17 cellular contexts compared by ENCODE assay signal in genomic region chr3:151283387-151283786, GRCh38. TPM values are rescaled to one million over a fixed set of nuclear protein-coding genes. Genes with fewer than 3 reads are reported as not detected.
DNase-seq lines count a peak whose midpoint lies in the region; ATAC-seq and TF ChIP-seq lines count a peak whose summit lies in the region.
"Had no signal": no experiment of that assay in that cellular context is flagged by ENCODE, and none has a peak within 500 bp of the region (broad histone marks: within the 10 kb centered on the region; RNA-seq: fewer than 3 reads in every experiment).

No MANE protein-coding gene starts in this region.

- no TSS peak for BruUV-seq in IMR-90 (replicated peaks; lab: Mats Ljungman, UMichigan)

- H3K27me3 Mint-ChIP-seq in activated T-cell treated with anti-CD3 and anti-CD28 coated beads, Interleukin-2, amount 50 U/mL, for 72 hours (ENCODE audit: low read depth), result no peaks in the 10 kb centered on the region

- peak; percentile 46 to 50 for ATAC-seq in activated T-cell treated with anti-CD3 and anti-CD28 coated beads, Interleukin-2, amount 50 U/mL, for 72 hours (replicated peaks in 1 of 2)
- ATAC-seq in IMR-90 (ENCODE audit: low read depth), result no peak

- H3K36me3 Mint-ChIP-seq in activated T-cell treated with anti-CD3 and anti-CD28 coated beads, Interleukin-2, amount 50 U/mL, for 72 hours (ENCODE audit: insufficient read depth in 2 of 2), result no peaks in the 10 kb centered on the region
- H3K36me3 Mint-ChIP-seq: neural progenitor cell had no signal

- no peak for TF ChIP-seq RAD21 in IMR-90 (IDR thresholded peaks at IDR 0.05; ENCODE audit: low read length)

- H4K20me1 ChIP-seq in IMR-90 (ENCODE audit: insufficient read depth, low read length), result no peaks in the 10 kb centered on the region

- H4K8ac ChIP-seq in IMR-90 (ENCODE audit: low read depth in 2 of 2, low read length in 2 of 2), result 0 out of 4 replicates have a peak overlapping the region, but pooled peaks of 1 of the 2 experiments have one; percentile 26

- H3K9me3 ChIP-seq in IMR-90 (ENCODE audit: control insufficient read depth, insufficient read depth, low read length) (no peaks in the 10 kb centered on the region), prostate gland (no peaks in the 10 kb centered on the region)
- H3K9me3 ChIP-seq: tibial nerve had no signal

- peak overlapping the region; percentile 66 for H2AK5ac ChIP-seq in IMR-90 (ENCODE audit: low read depth, low read length)

- H3K79me1 ChIP-seq in IMR-90 (ENCODE audit: low read depth in 1 of 2, low read length in 2 of 2), result no peaks in the 10 kb centered on the region

- no peak for DNase-seq in activated T-cell treated with anti-CD3 and anti-CD28 coated beads, Interleukin-2, amount 50 U/mL, for 72 hours
- DNase-seq in activated T-cell treated with anti-CD3 and anti-CD28 coated beads for 4 hours (no peak), IMR-90 (no peak), prostate gland (ENCODE audit: low spot score) (no peak), NCI-H774 (lab: John Stamatoyannopoulos, UW) (no peak), RPMI8226 (no peak), NCI-H510A (lab: John Stamatoyannopoulos, UW) (no peak)
- peak; percentile 35 for DNase-seq in central memory CD4-positive, alpha-beta T cell
- DNase-seq: activated CD4-positive, alpha-beta T cell treated with anti-CD3 and anti-CD28 coated beads for 4 hours; GOT3; NCI-H1436 treated with DMSO at 0.1 percent for 48 hours; NCI-H2171 had no signal

- H2AK9ac ChIP-seq in IMR-90 (replicated peaks; ENCODE audit: low read depth, low read length, poor library complexity), result no peak overlapping the region

- no peak overlapping the region for H2AFZ ChIP-seq in IMR-90 (replicated peaks; ENCODE audit: low read length, poor library complexity)
- H2AFZ ChIP-seq: neural progenitor cell had no signal

- H3K14ac ChIP-seq in IMR-90 (replicated peaks; ENCODE audit: low read depth, low read length), result 0 out of 2 replicates have a peak overlapping the region, but pooled peaks have one; percentile 29

- peak overlapping the region; percentile 79 for H2BK120ac ChIP-seq in IMR-90 (ENCODE audit: low read depth, low read length)

- peak overlapping the region; percentile 88; the same call in 1 of the 2 replicates for H3K18ac ChIP-seq in IMR-90 (ENCODE audit: low read depth, low read length)

- intact Hi-C loops in IMR-90 (cut with micrococcal nuclease) (loop anchor here (1.0 to 10.0 kb wide), 5 partner anchors 56 to 519 kb away; partner anchors contain the start of gene SIAH2), prostate gland (cut with DNase I) (loop anchor here (2.0 to 5.0 kb wide), 2 partner anchors 57 to 116 kb away; no protein-coding TSS in a partner anchor)

- H3K23ac ChIP-seq in IMR-90 (ENCODE audit: low read depth, low read length), result no peak overlapping the region

- peaks cover 49% of the 10 kb centered on the region for H3K4me1 Mint-ChIP-seq in activated T-cell treated with anti-CD3 and anti-CD28 coated beads, Interleukin-2, amount 50 U/mL, for 72 hours (ENCODE audit: low read depth)

- no peaks in the 10 kb centered on the region for H3K36me3 ChIP-seq in IMR-90 (ENCODE audit: control insufficient read depth, insufficient read depth, low read length)
- H3K36me3 ChIP-seq in prostate gland, result no peaks in the 10 kb centered on the region
- H3K36me3 ChIP-seq: neural progenitor cell, tibial nerve had no signal

- H3K27me3 ChIP-seq in IMR-90 (ENCODE audit: control insufficient read depth, insufficient read depth, low read length), result no peaks in the 10 kb centered on the region
- no peaks in the 10 kb centered on the region for H3K27me3 ChIP-seq in prostate gland (replicated peaks; ENCODE audit: insufficient read depth)
- H3K27me3 ChIP-seq: neural progenitor cell, tibial nerve had no signal

- no peak overlapping the region for H3K27ac Mint-ChIP-seq in activated T-cell treated with anti-CD3 and anti-CD28 coated beads, Interleukin-2, amount 50 U/mL, for 72 hours
- H3K27ac Mint-ChIP-seq: neural progenitor cell had no signal

- WGBS in IMR-90 (ENCODE audit: extremely low coverage in 2 of 2, insufficient read length in 1 of 2), 2 experiments, result no CpG with 5 or more reads among the region's 4 CpGs
- 52% methylated on average over 4 of the region's 4 CpGs for WGBS in prostate gland

- dilution Hi-C loops in IMR-90 (cut with HindIII; ENCODE audit: low sequenced_read_pairs, unreplicated experiment), result no loop called here

- CTCF ChIA-PET in IMR-90 (lab: Yijun Ruan, JAX), result interaction anchor here (0.5 to 3.4 kb wide), 5 partner anchors 49 to 120 kb away, joined by 3 to 32 read pairs (median 7); no protein-coding TSS in a partner anchor

- H3K4ac ChIP-seq in IMR-90 (ENCODE audit: low read depth, low read length), result peak overlapping the region; percentile 44; the same call in 1 of the 2 replicates

- peaks cover 5% of the 10 kb centered on the region; the same call in 1 of the 2 replicates for H3K4me1 ChIP-seq in IMR-90 (ENCODE audit: control insufficient read depth, insufficient read depth, low read length)
- no peaks in the 10 kb centered on the region for H3K4me1 ChIP-seq in prostate gland (replicated peaks)
- H3K4me1 ChIP-seq: neural progenitor cell had no signal

- peak overlapping the region in 1 of 2 donors; percentile 7 for H3K4me3 Mint-ChIP-seq in activated T-cell treated with anti-CD3 and anti-CD28 coated beads, Interleukin-2, amount 50 U/mL, for 72 hours
- H3K4me3 Mint-ChIP-seq: neural progenitor cell had no signal

- H3K4me3 ChIP-seq in IMR-90 (ENCODE audit: insufficient read depth, low read depth, low read length) (no peak overlapping the region), prostate gland (no peak overlapping the region)
- H3K4me3 ChIP-seq: neural progenitor cell, tibial nerve had no signal

- peak overlapping the region; percentile 35; the same call in 1 of the 3 replicates for H2BK15ac ChIP-seq in IMR-90 (ENCODE audit: low read depth, low read length)

- peak overlapping the region; percentile 10; the same call in 1 of the 2 replicates for H4K5ac ChIP-seq in IMR-90 (ENCODE audit: low read depth, low read length)

- in situ Hi-C loops in IMR-90 (cut with MboI; ENCODE audit: low sequenced_read_pairs), result no loop called here

- H3K9me1 ChIP-seq in IMR-90 (ENCODE audit: insufficient read depth, low read length), result peaks cover 3% of the 10 kb centered on the region

- H3K9me3 Mint-ChIP-seq in activated T-cell treated with anti-CD3 and anti-CD28 coated beads, Interleukin-2, amount 50 U/mL, for 72 hours, result no peaks in the 10 kb centered on the region
- H3K9me3 Mint-ChIP-seq: neural progenitor cell had no signal

- POLR2A ChIA-PET in IMR-90 (lab: Charles Lee; ENCODE audit: unreplicated experiment), result no interaction called here

- no peak for TF ChIP-seq POLR2A in IMR-90 (IDR thresholded peaks at IDR 0.05; ENCODE audit: low read depth, low read length)
- TF ChIP-seq POLR2A in prostate gland (IDR thresholded peaks at IDR 0.05), result no peak

- TF ChIP-seq CTCF in IMR-90 (conservative IDR thresholded peaks at IDR 0.05; ENCODE audit: low read depth, low read length), result no peak
- no peak for TF ChIP-seq CTCF in prostate gland (IDR thresholded peaks at IDR 0.05)

- H2BK20ac ChIP-seq in IMR-90 (ENCODE audit: low read depth, low read length), result peak overlapping the region; percentile 66; the same call in 1 of the 2 replicates

- H3K27ac ChIP-seq in IMR-90 (ENCODE audit: insufficient read depth, low read length) (no peak overlapping the region), prostate gland (peak overlapping the region; percentile 45 to 55)
- H3K27ac ChIP-seq: neural progenitor cell had no signal

- H3K9ac ChIP-seq in IMR-90 (ENCODE audit: low read depth, low read length), result no peak overlapping the region
- H3K9ac ChIP-seq: neural progenitor cell had no signal

- H3K56ac ChIP-seq in IMR-90 (ENCODE audit: extremely low read depth, insufficient read depth, low read length), result no peak overlapping the region

- peak overlapping the region; percentile 39; the same call in 1 of the 2 replicates for H4K91ac ChIP-seq in IMR-90 (ENCODE audit: insufficient read depth, low read depth, low read length)

- H2BK5ac ChIP-seq in IMR-90 (ENCODE audit: low read depth, low read length, poor library complexity, severe bottlenecking), result peak overlapping the region; percentile 69

- no peak overlapping the region for H3K4me2 ChIP-seq in IMR-90 (ENCODE audit: low read depth, low read length)
- H3K4me2 ChIP-seq: neural progenitor cell had no signal

TF ChIP-seq in IMR-90, 13 proteins besides CTCF, POLR2A, EP300 and RAD21:
- no peak for TF ChIP-seq MAZ (IDR thresholded peaks at IDR 0.05; ENCODE audit: borderline replicate concordance, low read depth, low read length)
- TF ChIP-seq RCOR1 (IDR thresholded peaks at IDR 0.05; ENCODE audit: insufficient replicate concordance, low read length), result no peak
- no peak for TF ChIP-seq MXI1 (IDR thresholded peaks at IDR 0.05; ENCODE audit: borderline replicate concordance, low read depth, low read length)
- TF ChIP-seq FOS (IDR thresholded peaks at IDR 0.05; ENCODE audit: low read depth, low read length), result no peak
- no peak for TF ChIP-seq NFE2L2 (IDR thresholded peaks at IDR 0.05; ENCODE audit: low read depth, low read length)
- TF ChIP-seq MAFK (IDR thresholded peaks at IDR 0.05; ENCODE audit: low read depth, low read length), result no peak
- no peak for TF ChIP-seq CEBPB (IDR thresholded peaks at IDR 0.05; ENCODE audit: low read depth, low read length)

RNA-seq across cellular contexts. Expression of gene P2RY14, which starts 5.0 kb away (rescaled TPM):
- under 1 TPM; 0.34 to 0.51 TPM for total RNA-seq in activated T-cell treated with anti-CD3 and anti-CD28 coated beads, Interleukin-2, amount 50 U/mL, for 72 hours
- total RNA-seq in IMR-90 (2012; rRNA removed) (not detected in 2 replicates), prostate gland (under 1 TPM; 0.09 to 0.28 TPM)
- polyA plus RNA-seq in IMR-90 (2012; rRNA removed), result not detected in 2 replicates
- not detected in 2 replicates for polyA plus RNA-seq in IMR-90 (2012; cell fraction: cytosol; rRNA removed)
- not detected in 2 replicates for polyA plus RNA-seq in IMR-90 (2012; cell fraction: nucleus; rRNA removed; ENCODE audit: low replicate concordance)
- total RNA-seq: SK-MEL-5 had no signal
- polyA plus RNA-seq: AG04450 had no signal

RNA-seq across cellular contexts. Expression of gene GPR87, which starts 33.2 kb away (rescaled TPM):
- 1 to 10 TPM in 1 of 2 donors, under 1 TPM in 1; 0.70 to 2.2 TPM for total RNA-seq in activated T-cell treated with anti-CD3 and anti-CD28 coated beads, Interleukin-2, amount 50 U/mL, for 72 hours
- total RNA-seq in IMR-90 (2012; rRNA removed) (0.28 and 0.36 TPM in 2 replicates), prostate gland (10 to 100 TPM in 1 of 2 donors, 1 to 10 TPM in 1; 9.3 to 10.9 TPM)
- 0.26 TPM in 2 replicates for polyA plus RNA-seq in IMR-90 (2012; rRNA removed)
- polyA plus RNA-seq in IMR-90 (2012; cell fraction: cytosol; rRNA removed), result 0.05 and 0.06 TPM in 2 replicates
- polyA plus RNA-seq in IMR-90 (2012; cell fraction: nucleus; rRNA removed; ENCODE audit: low replicate concordance), result 0.05 and 0.21 TPM in 2 replicates
- total RNA-seq: aorta, SK-MEL-5, tibial nerve had no signal
- polyA plus RNA-seq: AG04450, aorta had no signal

RNA-seq across cellular contexts. Expression of gene P2RY13, which starts 46.0 kb away (rescaled TPM):
- total RNA-seq in activated T-cell treated with anti-CD3 and anti-CD28 coated beads, Interleukin-2, amount 50 U/mL, for 72 hours, result not detected
- total RNA-seq in IMR-90 (2012; rRNA removed) (not detected in 2 replicates), prostate gland (under 1 TPM; 0.28 to 0.73 TPM)
- polyA plus RNA-seq in IMR-90 (2012; rRNA removed), result not detected in 2 replicates
- not detected in 2 replicates for polyA plus RNA-seq in IMR-90 (2012; cell fraction: cytosol; rRNA removed)
- polyA plus RNA-seq in IMR-90 (2012; cell fraction: nucleus; rRNA removed; ENCODE audit: low replicate concordance), result not detected in 2 replicates
- total RNA-seq: SK-MEL-5 had no signal
- polyA plus RNA-seq: AG04450 had no signal
